Comparison of ENCODE assay signal across 15 cellular contexts in genomic region chr1:66312316-66312715, GRCh38.
DNase-seq lines count a peak whose midpoint lies in the region; ATAC-seq and TF ChIP-seq lines count a peak whose summit lies in the region.
"Had no signal": no experiment of that assay in that cellular context is flagged by ENCODE, and none has a peak within 500 bp of the region (broad histone marks: within the 10 kb centered on the region; RNA-seq: fewer than 3 reads in every experiment).

No MANE protein-coding gene starts in this region.

- DNase-seq in DMS 273 (lab: John Stamatoyannopoulos, UW; ENCODE audit: unreplicated experiment) = peak; percentile 5
- no peak for DNase-seq in DMS 273 treated with DMSO at 0.1 percent for 48 hours (lab: John Stamatoyannopoulos, UW)
- peak; percentile 46 for DNase-seq in NCI-H524 treated with DMSO at 0.1 percent for 48 hours (lab: John Stamatoyannopoulos, UW)
- DNase-seq in fibroblast of villous mesenchyme (ENCODE audit: low read depth) = peak; percentile 74
- DNase-seq in NCI-H1694 treated with DMSO at 0.1 percent for 48 hours (lab: John Stamatoyannopoulos, UW) = no peak
- no peak for DNase-seq in right lobe of liver
- DNase-seq: CD8-positive, alpha-beta T cell; COR-L47; DMS79 treated with DMSO at 0.1 percent for 48 hours; EL; KG1 had no signal

- ATAC-seq in right lobe of liver (no peak), GM18517 (IDR thresholded peaks at IDR 0.05; ENCODE audit: unreplicated experiment) (no peak)
- ATAC-seq: CD8-positive, alpha-beta T cell had no signal

- peak overlapping the region; percentile 79 for H3K27ac ChIP-seq in skeletal muscle tissue (ENCODE audit: low read depth, low read length)
- no peak overlapping the region for H3K27ac ChIP-seq in right lobe of liver
- H3K27ac ChIP-seq: 22Rv1 had no signal

- 76% methylated on average over 2 of the region's 2 CpGs for WGBS in right lobe of liver (ENCODE audit: insufficient coverage, low coverage, low lambda C conversion rate, missing lambda C conversion rate)

- intact Hi-C loops in right lobe of liver (cut with DNase I) = no loop called here

- H3K9me3 ChIP-seq in skeletal muscle tissue (ENCODE audit: control insufficient read depth in 3 of 3, low read length in 3 of 3) = no peaks in the 10 kb centered on the region
- H3K9me3 ChIP-seq in right lobe of liver = no peaks in the 10 kb centered on the region
- H3K9me3 ChIP-seq: HAP-1 had no signal

- no peak for TF ChIP-seq POLR2A in right lobe of liver (IDR thresholded peaks at IDR 0.05)

- H3K9ac ChIP-seq in skeletal muscle tissue (ENCODE audit: low read depth in 1 of 3, low read length in 3 of 3) = peak overlapping the region in 2 of 3 donors; percentile 17 to 41

- H3K4me1 ChIP-seq in skeletal muscle tissue (ENCODE audit: control insufficient read depth in 3 of 3, insufficient read depth in 3 of 3, low read length in 3 of 3) (peaks cover 12 to 30% (median 19%) of the 10 kb centered on the region in 3 donors), right lobe of liver (peaks cover 0 to 17% (median 6%) of the 10 kb centered on the region in 4 donors)
- H3K4me1 ChIP-seq: HAP-1 had no signal

- TF ChIP-seq CTCF in fibroblast of villous mesenchyme (IDR thresholded peaks at IDR 0.05; ENCODE audit: insufficient read depth, low read depth, low read length) (no peak), right lobe of liver (IDR thresholded peaks at IDR 0.05) (no peak)

- H3K4me3 ChIP-seq in fibroblast of villous mesenchyme (ENCODE audit: low read depth, low read length) (no peak overlapping the region), skeletal muscle tissue (ENCODE audit: low read length in 3 of 3) (no peak overlapping the region), right lobe of liver (no peak overlapping the region)
- H3K4me3 ChIP-seq: HAP-1 had no signal

- H3K27me3 ChIP-seq in skeletal muscle tissue (ENCODE audit: control insufficient read depth in 3 of 3, insufficient read depth in 3 of 3, low read length in 3 of 3) (no peaks in the 10 kb centered on the region), right lobe of liver (no peaks in the 10 kb centered on the region)

- no peaks in the 10 kb centered on the region for H3K36me3 ChIP-seq in skeletal muscle tissue (ENCODE audit: control insufficient read depth in 3 of 3, insufficient read depth in 3 of 3, low read length in 3 of 3)
- no peaks in the 10 kb centered on the region for H3K36me3 ChIP-seq in right lobe of liver
- H3K36me3 ChIP-seq: HAP-1 had no signal

Comparison
In these comparisons a context has a peak if more than half of its experiments do, and no peak if none do; other contexts are left out.
1. DNase-seq: peak in DMS 273 (single experiment), NCI-H524 treated with DMSO at 0.1 percent for 48 hours (single experiment) and fibroblast of villous mesenchyme (single experiment); none in DMS 273 treated with DMSO at 0.1 percent for 48 hours (single experiment), NCI-H1694 treated with DMSO at 0.1 percent for 48 hours (single experiment) and right lobe of liver (0 of 3).